ENCODE assay signal across 24 cellular contexts in the genomic region with DNA sequence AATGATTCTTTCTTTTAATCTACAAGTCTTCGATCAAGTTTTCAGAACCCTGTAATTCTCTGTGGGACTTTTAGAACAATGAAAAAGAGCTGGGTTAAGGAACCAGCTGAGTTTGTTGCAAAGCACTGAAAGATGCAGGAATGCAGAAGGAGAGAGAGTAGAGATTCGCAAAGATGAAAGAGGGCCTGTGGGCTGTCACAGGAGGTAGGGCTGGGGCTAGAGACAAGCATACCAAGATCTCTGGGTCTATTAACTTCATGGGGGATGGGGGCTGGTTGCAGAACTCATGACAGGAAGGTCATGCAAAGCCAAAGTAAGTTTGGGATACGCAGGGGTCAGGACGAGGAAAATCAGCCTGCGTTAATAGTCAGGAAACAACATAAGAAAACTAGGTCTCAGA.
DNase-seq lines count a peak whose midpoint lies in the region; ATAC-seq and TF ChIP-seq lines count a peak whose summit lies in the region.
"Had no signal": no experiment of that assay in that cellular context is flagged by ENCODE, and none has a peak within 500 bp of the region (broad histone marks: within the 10 kb centered on the region; RNA-seq: fewer than 3 reads in every experiment).

No MANE protein-coding gene starts in this region.

- H3K27me3 Mint-ChIP-seq in Calu3 (ENCODE audit: unreplicated experiment) (no peaks in the 10 kb centered on the region), nephron progenitor cell (ENCODE audit: low read depth, poor library complexity) (no peaks in the 10 kb centered on the region), progenitor cell of endocrine pancreas (no peaks in the 10 kb centered on the region)
- H3K27me3 Mint-ChIP-seq in activated T-cell treated with anti-CD3 and anti-CD28 coated beads, Interleukin-2, amount 50 U/mL, for 24 hours = no peaks in the 10 kb centered on the region
- H3K27me3 Mint-ChIP-seq: B cell; CD4-positive, CD25-positive, alpha-beta regulatory T cell had no signal

- no peak overlapping the region for H3K4me3 ChIP-seq in NT2/D1 (ENCODE audit: insufficient read length, low read depth)
- H3K4me3 ChIP-seq in iPS DF 6.9 (ENCODE audit: low read length) = no peak overlapping the region
- H3K4me3 ChIP-seq: GM12878 had no signal

- H3K4me1 Mint-ChIP-seq in Calu3 (ENCODE audit: low read depth, unreplicated experiment) = peaks cover 51% of the 10 kb centered on the region
- H3K4me1 Mint-ChIP-seq in nephron progenitor cell = peaks cover 44% of the 10 kb centered on the region
- H3K4me1 Mint-ChIP-seq in progenitor cell of endocrine pancreas (ENCODE audit: low read depth) = peaks cover 22% of the 10 kb centered on the region
- no peaks in the 10 kb centered on the region for H3K4me1 Mint-ChIP-seq in activated T-cell treated with anti-CD3 and anti-CD28 coated beads, Interleukin-2, amount 50 U/mL, for 24 hours (ENCODE audit: low read depth)
- H3K4me1 Mint-ChIP-seq: B cell; CD4-positive, CD25-positive, alpha-beta regulatory T cell had no signal

- H3K27me3 ChIP-seq in NT2/D1 (ENCODE audit: insufficient read depth, insufficient read length) (no peaks in the 10 kb centered on the region), iPS DF 6.9 (ENCODE audit: control insufficient read depth, insufficient read depth, low read length) (no peaks in the 10 kb centered on the region), foreskin keratinocyte (no peaks in the 10 kb centered on the region)

- H3K9ac ChIP-seq in NT2/D1 (ENCODE audit: insufficient read length, low read depth) = no peak overlapping the region

- peak overlapping the region; percentile 81 for H3K27ac Mint-ChIP-seq in Calu3 (ENCODE audit: unreplicated experiment)
- H3K27ac Mint-ChIP-seq in nephron progenitor cell = peak overlapping the region; percentile 89
- H3K27ac Mint-ChIP-seq in progenitor cell of endocrine pancreas = no peak overlapping the region
- no peak overlapping the region for H3K27ac Mint-ChIP-seq in activated T-cell treated with anti-CD3 and anti-CD28 coated beads, Interleukin-2, amount 50 U/mL, for 24 hours
- H3K27ac Mint-ChIP-seq: B cell; CD4-positive, CD25-positive, alpha-beta regulatory T cell had no signal

- WGBS in iPS DF 6.9 (ENCODE audit: insufficient coverage, insufficient read length) = no CpG with 5 or more reads among the region's 5 CpGs

- no peak for ATAC-seq in foreskin keratinocyte
- ATAC-seq: GM12878, HepG2, PC-3 had no signal

- H3K4me1 ChIP-seq in NT2/D1 (ENCODE audit: insufficient read depth, insufficient read length) = no peaks in the 10 kb centered on the region
- no peaks in the 10 kb centered on the region for H3K4me1 ChIP-seq in iPS DF 6.9 (ENCODE audit: control insufficient read depth, insufficient read depth, low read length)
- peaks cover 15% of the 10 kb centered on the region for H3K4me1 ChIP-seq in foreskin keratinocyte
- H3K4me1 ChIP-seq: Caco-2 had no signal

- H3K27ac ChIP-seq in iPS DF 6.9 (ENCODE audit: low read length) (no peak overlapping the region), foreskin keratinocyte (no peak overlapping the region)

- BruUV-seq in Calu3 (replicated peaks; lab: Mats Ljungman, UMichigan) = no TSS peak

- TF ChIP-seq CTCF in Calu3 (IDR thresholded peaks at IDR 0.05; ENCODE audit: unreplicated experiment) (no peak), nephron progenitor cell (IDR thresholded peaks at IDR 0.05) (no peak), foreskin keratinocyte (conservative IDR thresholded peaks at IDR 0.05) (no peak), progenitor cell of endocrine pancreas (IDR thresholded peaks at IDR 0.05; ENCODE audit: unreplicated experiment) (no peak)

- H3K36me3 ChIP-seq in NT2/D1 (ENCODE audit: insufficient read depth, insufficient read length, low read length) (no peaks in the 10 kb centered on the region), iPS DF 6.9 (ENCODE audit: control insufficient read depth, insufficient read depth, low read length) (no peaks in the 10 kb centered on the region)

- CTCF ChIA-PET in Calu3 (lab: Charles Lee) = no interaction called here

- H3K9me3 Mint-ChIP-seq in Calu3 (ENCODE audit: low read depth, unreplicated experiment) (no peaks in the 10 kb centered on the region), nephron progenitor cell (no peaks in the 10 kb centered on the region), progenitor cell of endocrine pancreas (ENCODE audit: low read depth) (peaks cover 3% of the 10 kb centered on the region)
- peaks cover 30% of the 10 kb centered on the region for H3K9me3 Mint-ChIP-seq in activated T-cell treated with anti-CD3 and anti-CD28 coated beads, Interleukin-2, amount 50 U/mL, for 24 hours

- no peaks in the 10 kb centered on the region for H3K9me3 ChIP-seq in NT2/D1 (ENCODE audit: insufficient read depth, low read length)
- H3K9me3 ChIP-seq in iPS DF 6.9 (ENCODE audit: control insufficient read depth, insufficient read depth, low read length) = no peaks in the 10 kb centered on the region
- H3K9me3 ChIP-seq: Caco-2 had no signal

- intact Hi-C loops in Calu3 (cut with micrococcal nuclease; ENCODE audit: unreplicated experiment) = no loop called here

- H3K36me3 Mint-ChIP-seq in Calu3 (ENCODE audit: insufficient read depth, unreplicated experiment) = peaks cover 16% of the 10 kb centered on the region
- no peaks in the 10 kb centered on the region for H3K36me3 Mint-ChIP-seq in nephron progenitor cell (ENCODE audit: low read depth)
- H3K36me3 Mint-ChIP-seq in progenitor cell of endocrine pancreas (ENCODE audit: insufficient read depth) = no peaks in the 10 kb centered on the region
- no peaks in the 10 kb centered on the region for H3K36me3 Mint-ChIP-seq in activated T-cell treated with anti-CD3 and anti-CD28 coated beads, Interleukin-2, amount 50 U/mL, for 24 hours (ENCODE audit: low read depth)
- H3K36me3 Mint-ChIP-seq: CD4-positive, CD25-positive, alpha-beta regulatory T cell had no signal

- no peak overlapping the region for H3K4me3 Mint-ChIP-seq in Calu3 (ENCODE audit: low read depth, unreplicated experiment)
- H3K4me3 Mint-ChIP-seq in nephron progenitor cell = peak overlapping the region; percentile 5
- no peak overlapping the region for H3K4me3 Mint-ChIP-seq in progenitor cell of endocrine pancreas (ENCODE audit: low read depth)
- H3K4me3 Mint-ChIP-seq in activated T-cell treated with anti-CD3 and anti-CD28 coated beads, Interleukin-2, amount 50 U/mL, for 24 hours = no peak overlapping the region
- H3K4me3 Mint-ChIP-seq: B cell; CD4-positive, CD25-positive, alpha-beta regulatory T cell had no signal

- DNase-seq in Calu3 = no peak
- DNase-seq in NT2/D1 (ENCODE audit: low read depth, low spot score) = peak; percentile 48
- peak; percentile 16 for DNase-seq in iPS DF 6.9 (ENCODE audit: low read depth, low spot score)
- DNase-seq in nephron progenitor cell = peak; percentile 6
- DNase-seq in foreskin keratinocyte = no peak
- no peak for DNase-seq in central memory CD4-positive, alpha-beta T cell
- DNase-seq in progenitor cell of endocrine pancreas (ENCODE audit: low spot score, unreplicated experiment) = no peak
- DNase-seq in activated T-cell treated with anti-CD3 and anti-CD28 coated beads, Interleukin-2, amount 50 U/mL, for 24 hours = no peak
- DNase-seq: 8988T; Caco-2; CD4-positive, CD25-positive, alpha-beta regulatory T cell; GOT3; KG1; MV-4-11; NCI-H1694 treated with DMSO at 0.1 percent for 48 hours; NCI-H2227 treated with DMSO at 0.1 percent for 48 hours; NCI-H510A treated with DMSO at 0.1 percent for 48 hours; NCI-H82; PC-3; RPMI8226; SHP77 treated with DMSO at 0.1 percent for 48 hours had no signal

Comparison
In these comparisons a context has a peak if more than half of its experiments do, and no peak if none do; other contexts are left out.
1. DNase-seq: peak in NT2/D1 (single experiment), iPS DF 6.9 (single experiment) and nephron progenitor cell (single experiment); none in Calu3 (single experiment), foreskin keratinocyte (0 of 2), central memory CD4-positive, alpha-beta T cell (single experiment), progenitor cell of endocrine pancreas (single experiment) and activated T-cell treated with anti-CD3 and anti-CD28 coated beads, Interleukin-2, amount 50 U/mL, for 24 hours (single experiment).
2. H3K27ac Mint-ChIP-seq: peak in Calu3 (single experiment) and nephron progenitor cell (single experiment); none in progenitor cell of endocrine pancreas (single experiment) and activated T-cell treated with anti-CD3 and anti-CD28 coated beads, Interleukin-2, amount 50 U/mL, for 24 hours (single experiment).